Comparison of ENCODE assay signal across 1 cellular context in the genomic region with DNA sequence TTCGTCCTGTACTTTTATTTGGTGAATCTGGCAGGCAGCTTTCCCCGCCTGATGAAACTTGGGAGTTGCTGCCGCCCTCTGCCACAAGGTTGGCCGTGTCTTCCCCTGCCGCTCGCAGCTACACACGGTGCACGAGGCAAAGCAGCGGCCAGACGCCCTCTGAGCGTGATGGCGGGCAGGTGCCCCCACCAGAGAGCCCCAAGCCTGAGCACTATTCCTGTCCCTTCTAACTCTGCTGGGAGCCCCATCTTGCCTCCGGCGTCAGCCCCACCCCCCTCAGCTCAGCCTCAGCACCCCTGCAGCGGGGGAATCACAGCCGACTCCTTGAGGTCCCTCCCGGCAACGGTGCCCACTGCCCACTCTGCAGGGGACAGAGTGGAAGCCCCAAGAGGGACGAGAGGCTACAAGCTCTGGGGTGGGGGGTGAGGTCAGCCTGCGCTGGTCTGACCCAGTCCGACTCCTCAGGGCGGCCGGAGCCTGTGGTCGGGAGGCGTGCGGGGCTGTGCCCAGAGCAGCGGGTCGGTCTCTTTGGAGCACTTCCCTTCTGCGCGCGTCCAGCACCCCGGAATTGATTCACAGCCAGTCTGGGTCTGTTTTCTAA.
TF ChIP-seq lines count a peak whose summit lies in the region.

No MANE protein-coding gene starts in this region.

TF ChIP-seq in HCT116, 20 proteins besides CTCF, POLR2A, EP300 and RAD21 (continued from another document):
- TF ChIP-seq TCF7L2 (IDR thresholded peaks at IDR 0.05; ENCODE audit: borderline replicate concordance, extremely low read depth, insufficient read depth, insufficient read length) (no peak), YY1 (IDR thresholded peaks at IDR 0.05; ENCODE audit: extremely low read depth, insufficient replicate concordance, low read depth, low read length) (no peak), ELF1 (IDR thresholded peaks at IDR 0.05; ENCODE audit: borderline replicate concordance, low read depth) (no peak), SP1 (IDR thresholded peaks at IDR 0.05; ENCODE audit: low read depth) (no peak), EZH2 (IDR thresholded peaks at IDR 0.05) (no peak), SRF (IDR thresholded peaks at IDR 0.05; ENCODE audit: low read depth) (no peak), ZFX (IDR thresholded peaks at IDR 0.05) (no peak), FOSL1 (IDR thresholded peaks at IDR 0.05; ENCODE audit: low read depth) (no peak), EGR1 (IDR thresholded peaks at IDR 0.05; ENCODE audit: low read depth) (no peak), JUND (IDR thresholded peaks at IDR 0.05) (no peak), POLR2AphosphoS5 (IDR thresholded peaks at IDR 0.05; ENCODE audit: low read depth, low read length) (no peak)
- TF ChIP-seq, protein P1, sequence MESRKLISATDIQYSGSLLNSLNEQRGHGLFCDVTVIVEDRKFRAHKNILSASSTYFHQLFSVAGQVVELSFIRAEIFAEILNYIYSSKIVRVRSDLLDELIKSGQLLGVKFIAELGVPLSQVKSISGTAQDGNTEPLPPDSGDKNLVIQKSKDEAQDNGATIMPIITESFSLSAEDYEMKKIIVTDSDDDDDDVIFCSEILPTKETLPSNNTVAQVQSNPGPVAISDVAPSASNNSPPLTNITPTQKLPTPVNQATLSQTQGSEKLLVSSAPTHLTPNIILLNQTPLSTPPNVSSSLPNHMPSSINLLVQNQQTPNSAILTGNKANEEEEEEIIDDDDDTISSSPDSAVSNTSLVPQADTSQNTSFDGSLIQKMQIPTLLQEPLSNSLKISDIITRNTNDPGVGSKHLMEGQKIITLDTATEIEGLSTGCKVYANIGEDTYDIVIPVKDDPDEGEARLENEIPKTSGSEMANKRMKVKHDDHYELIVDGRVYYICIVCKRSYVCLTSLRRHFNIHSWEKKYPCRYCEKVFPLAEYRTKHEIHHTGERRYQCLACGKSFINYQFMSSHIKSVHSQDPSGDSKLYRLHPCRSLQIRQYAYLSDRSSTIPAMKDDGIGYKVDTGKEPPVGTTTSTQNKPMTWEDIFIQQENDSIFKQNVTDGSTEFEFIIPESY (IDR thresholded peaks at IDR 0.05; ENCODE audit: extremely low read depth, insufficient replicate concordance, low read length), result no peak
- TF ChIP-seq, protein P2, sequence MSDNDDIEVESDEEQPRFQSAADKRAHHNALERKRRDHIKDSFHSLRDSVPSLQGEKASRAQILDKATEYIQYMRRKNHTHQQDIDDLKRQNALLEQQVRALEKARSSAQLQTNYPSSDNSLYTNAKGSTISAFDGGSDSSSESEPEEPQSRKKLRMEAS (IDR thresholded peaks at IDR 0.05), result no peak
- TF ChIP-seq, protein P3, sequence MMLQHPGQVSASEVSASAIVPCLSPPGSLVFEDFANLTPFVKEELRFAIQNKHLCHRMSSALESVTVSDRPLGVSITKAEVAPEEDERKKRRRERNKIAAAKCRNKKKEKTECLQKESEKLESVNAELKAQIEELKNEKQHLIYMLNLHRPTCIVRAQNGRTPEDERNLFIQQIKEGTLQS (IDR thresholded peaks at IDR 0.05), result no peak
